Comparison of ENCODE assay signal across 17 cellular contexts in the genomic region with DNA sequence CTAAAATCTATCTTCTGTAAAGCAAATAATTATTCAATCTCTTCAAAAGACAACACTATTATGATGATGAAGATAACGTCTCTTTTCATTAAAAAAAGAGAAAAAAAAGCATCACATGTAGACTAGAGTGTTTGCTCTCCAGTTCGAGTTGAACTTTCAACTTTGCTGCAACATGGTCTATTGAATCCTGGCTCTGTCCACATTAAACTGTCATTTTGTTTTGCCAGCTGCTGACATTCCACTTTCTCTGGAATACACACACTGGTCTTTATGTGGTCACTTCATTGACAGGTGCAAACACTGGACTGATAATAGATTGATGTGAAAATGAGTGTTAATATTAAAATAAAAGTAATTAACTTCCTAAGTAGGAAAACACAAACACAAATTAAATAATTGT.
DNase-seq lines count a peak whose midpoint lies in the region; ATAC-seq and TF ChIP-seq lines count a peak whose summit lies in the region.
"Had no signal": no experiment of that assay in that cellular context is flagged by ENCODE, and none has a peak within 500 bp of the region (broad histone marks: within the 10 kb centered on the region; RNA-seq: fewer than 3 reads in every experiment).

No MANE protein-coding gene starts in this region.

- peak; percentile 73 to 96 (median 92) for ATAC-seq in right lobe of liver
- no peak for ATAC-seq in WTC11
- ATAC-seq: GM23338 had no signal

- POLR2A ChIA-PET in WTC11 (lab: Charles Lee): no interaction called here

- H3K9me3 Mint-ChIP-seq in activated naive CD4-positive, alpha-beta T cell treated with anti-CD3 and anti-CD28 coated beads, Interleukin-2, amount 10 ng/mL, durations not matched to agents 7 days and 5 days: no peaks in the 10 kb centered on the region
- peaks cover 15% of the 10 kb centered on the region for H3K9me3 Mint-ChIP-seq in WTC11
- H3K9me3 Mint-ChIP-seq: CD4-positive, alpha-beta T cell had no signal

- H3K27ac Mint-ChIP-seq in activated naive CD4-positive, alpha-beta T cell treated with anti-CD3 and anti-CD28 coated beads, Interleukin-2, amount 10 ng/mL, durations not matched to agents 7 days and 5 days: no peak overlapping the region
- H3K27ac Mint-ChIP-seq in WTC11: no peak overlapping the region
- H3K27ac Mint-ChIP-seq: CD4-positive, alpha-beta T cell; GM23338; IgD-negative memory B cell had no signal

- H3K4me3 ChIP-seq in right lobe of liver: no peak overlapping the region
- H3K4me3 ChIP-seq: GM23338, SK-N-MC had no signal

- H3K9me3 ChIP-seq in right lobe of liver: no peaks in the 10 kb centered on the region

- no peaks in the 10 kb centered on the region for H3K27me3 ChIP-seq in right lobe of liver

- no peaks in the 10 kb centered on the region for H3K36me3 Mint-ChIP-seq in activated naive CD4-positive, alpha-beta T cell treated with anti-CD3 and anti-CD28 coated beads, Interleukin-2, amount 10 ng/mL, durations not matched to agents 7 days and 5 days
- 0 out of 2 replicates have a peak, but pooled peaks cover 2% of the 10 kb centered on the region for H3K36me3 Mint-ChIP-seq in WTC11

- no peaks in the 10 kb centered on the region for H3K36me3 ChIP-seq in right lobe of liver

- DNase-seq in NCI-H748 (lab: John Stamatoyannopoulos, UW; ENCODE audit: unreplicated experiment): peak; percentile 84
- DNase-seq in NCI-H748 treated with DMSO at 0.1 percent for 48 hours (lab: John Stamatoyannopoulos, UW): no peak
- peak; percentile 72 to 88 for DNase-seq in SHP77 (lab: John Stamatoyannopoulos, UW)
- no peak for DNase-seq in right lobe of liver
- no peak for DNase-seq in activated naive CD4-positive, alpha-beta T cell treated with anti-CD3 and anti-CD28 coated beads, Interleukin-2, amount 10 ng/mL, durations not matched to agents 7 days and 5 days
- DNase-seq in stimulated activated CD4-positive, alpha-beta T cell treated with anti-CD3 and anti-CD28 coated beads, Interleukin-1b, Interleukin-23, amount 100 ng/mL, for 48 hours: no peak
- no peak for DNase-seq in WTC11 (ENCODE audit: low spot score)
- DNase-seq: Calu3; CD4-positive, alpha-beta T cell; HCEC 1CT; Kasumi-1; MM.1S; NCI-H2081; NCI-H510A had no signal

- no peak for TF ChIP-seq POLR2A in right lobe of liver (IDR thresholded peaks at IDR 0.05)

- H3K4me3 Mint-ChIP-seq in activated naive CD4-positive, alpha-beta T cell treated with anti-CD3 and anti-CD28 coated beads, Interleukin-2, amount 10 ng/mL, durations not matched to agents 7 days and 5 days: no peak overlapping the region
- H3K4me3 Mint-ChIP-seq in WTC11: no peak overlapping the region
- H3K4me3 Mint-ChIP-seq: CD4-positive, alpha-beta T cell; GM23338; IgD-negative memory B cell had no signal

- TF ChIP-seq CTCF in right lobe of liver (IDR thresholded peaks at IDR 0.05) (no peak), WTC11 (IDR thresholded peaks at IDR 0.05) (no peak)

- no peaks in the 10 kb centered on the region for H3K4me1 Mint-ChIP-seq in activated naive CD4-positive, alpha-beta T cell treated with anti-CD3 and anti-CD28 coated beads, Interleukin-2, amount 10 ng/mL, durations not matched to agents 7 days and 5 days
- no peaks in the 10 kb centered on the region for H3K4me1 Mint-ChIP-seq in WTC11
- H3K4me1 Mint-ChIP-seq: GM23338, IgD-negative memory B cell had no signal

- intact Hi-C loops in right lobe of liver (cut with DNase I): no loop called here

- CTCF ChIA-PET in activated naive CD4-positive, alpha-beta T cell treated with anti-CD3 and anti-CD28 coated beads, Interleukin-2, amount 10 ng/mL, durations not matched to agents 7 days and 5 days (lab: Charles Lee): no interaction called here
- CTCF ChIA-PET in WTC11 (lab: Charles Lee): no interaction called here

- H3K27me3 Mint-ChIP-seq in activated naive CD4-positive, alpha-beta T cell treated with anti-CD3 and anti-CD28 coated beads, Interleukin-2, amount 10 ng/mL, durations not matched to agents 7 days and 5 days: peaks cover 15% of the 10 kb centered on the region
- H3K27me3 Mint-ChIP-seq in WTC11 (ENCODE audit: low read depth): no peaks in the 10 kb centered on the region; the same call in 1 of the 2 replicates

- H3K4me1 ChIP-seq in right lobe of liver: no peaks in the 10 kb centered on the region

- H3K27ac ChIP-seq in right lobe of liver: no peak overlapping the region
- H3K27ac ChIP-seq: SK-N-MC had no signal

- WGBS in right lobe of liver (ENCODE audit: insufficient coverage, low coverage, low lambda C conversion rate, missing lambda C conversion rate): 21% methylated on average over 2 of the region's 2 CpGs

TF ChIP-seq in WTC11, 78 proteins besides CTCF, POLR2A, EP300 and RAD21 (continues in another document):
- TF ChIP-seq ZNF423 (CRISPR knock-in tag; IDR thresholded peaks at IDR 0.05): no peak
- TF ChIP-seq, protein P1, sequence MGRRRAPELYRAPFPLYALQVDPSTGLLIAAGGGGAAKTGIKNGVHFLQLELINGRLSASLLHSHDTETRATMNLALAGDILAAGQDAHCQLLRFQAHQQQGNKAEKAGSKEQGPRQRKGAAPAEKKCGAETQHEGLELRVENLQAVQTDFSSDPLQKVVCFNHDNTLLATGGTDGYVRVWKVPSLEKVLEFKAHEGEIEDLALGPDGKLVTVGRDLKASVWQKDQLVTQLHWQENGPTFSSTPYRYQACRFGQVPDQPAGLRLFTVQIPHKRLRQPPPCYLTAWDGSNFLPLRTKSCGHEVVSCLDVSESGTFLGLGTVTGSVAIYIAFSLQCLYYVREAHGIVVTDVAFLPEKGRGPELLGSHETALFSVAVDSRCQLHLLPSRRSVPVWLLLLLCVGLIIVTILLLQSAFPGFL (CRISPR knock-in tag; IDR thresholded peaks at IDR 0.05; ENCODE audit: borderline replicate concordance): no peak
- TF ChIP-seq CREM (CRISPR knock-in tag; IDR thresholded peaks at IDR 0.05): no peak
- TF ChIP-seq, protein P2, sequence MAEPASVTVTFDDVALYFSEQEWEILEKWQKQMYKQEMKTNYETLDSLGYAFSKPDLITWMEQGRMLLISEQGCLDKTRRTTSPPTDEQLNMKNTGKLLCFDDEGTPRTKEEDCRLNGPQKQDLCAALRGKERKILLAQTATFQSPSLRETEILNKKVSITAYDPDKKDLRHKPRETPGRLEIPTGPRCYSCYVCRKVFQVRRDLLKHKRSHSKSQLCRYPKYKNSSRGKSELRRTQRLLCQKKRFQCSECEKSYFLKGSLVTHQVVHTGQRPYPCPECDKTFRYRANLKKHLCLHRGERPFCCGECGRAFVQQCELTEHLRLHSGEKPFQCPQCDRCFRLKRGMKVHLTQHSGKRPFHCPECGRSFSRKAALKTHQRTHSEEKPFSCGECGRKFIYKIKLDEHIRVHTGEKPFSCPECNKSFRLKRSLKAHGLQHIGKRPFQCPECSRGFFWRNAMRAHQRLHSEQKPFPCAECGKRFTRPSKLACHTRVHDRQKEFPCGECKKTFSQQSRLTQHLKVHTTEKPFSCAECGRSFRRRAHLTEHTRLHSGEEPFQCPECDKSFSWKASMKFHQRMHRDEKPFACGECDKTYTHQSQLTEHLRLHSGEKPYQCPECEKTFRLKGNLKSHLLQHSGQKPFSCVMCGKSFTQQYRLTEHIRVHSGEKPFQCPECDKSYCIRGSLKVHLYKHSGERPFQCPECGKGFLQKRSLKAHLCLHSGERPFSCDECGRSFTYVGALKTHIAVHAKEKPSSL (CRISPR knock-in tag; conservative IDR thresholded peaks at IDR 0.05): no peak
- TF ChIP-seq, protein P3, sequence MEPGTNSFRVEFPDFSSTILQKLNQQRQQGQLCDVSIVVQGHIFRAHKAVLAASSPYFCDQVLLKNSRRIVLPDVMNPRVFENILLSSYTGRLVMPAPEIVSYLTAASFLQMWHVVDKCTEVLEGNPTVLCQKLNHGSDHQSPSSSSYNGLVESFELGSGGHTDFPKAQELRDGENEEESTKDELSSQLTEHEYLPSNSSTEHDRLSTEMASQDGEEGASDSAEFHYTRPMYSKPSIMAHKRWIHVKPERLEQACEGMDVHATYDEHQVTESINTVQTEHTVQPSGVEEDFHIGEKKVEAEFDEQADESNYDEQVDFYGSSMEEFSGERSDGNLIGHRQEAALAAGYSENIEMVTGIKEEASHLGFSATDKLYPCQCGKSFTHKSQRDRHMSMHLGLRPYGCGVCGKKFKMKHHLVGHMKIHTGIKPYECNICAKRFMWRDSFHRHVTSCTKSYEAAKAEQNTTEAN (CRISPR knock-in tag; IDR thresholded peaks at IDR 0.05): no peak
- TF ChIP-seq, protein P4, sequence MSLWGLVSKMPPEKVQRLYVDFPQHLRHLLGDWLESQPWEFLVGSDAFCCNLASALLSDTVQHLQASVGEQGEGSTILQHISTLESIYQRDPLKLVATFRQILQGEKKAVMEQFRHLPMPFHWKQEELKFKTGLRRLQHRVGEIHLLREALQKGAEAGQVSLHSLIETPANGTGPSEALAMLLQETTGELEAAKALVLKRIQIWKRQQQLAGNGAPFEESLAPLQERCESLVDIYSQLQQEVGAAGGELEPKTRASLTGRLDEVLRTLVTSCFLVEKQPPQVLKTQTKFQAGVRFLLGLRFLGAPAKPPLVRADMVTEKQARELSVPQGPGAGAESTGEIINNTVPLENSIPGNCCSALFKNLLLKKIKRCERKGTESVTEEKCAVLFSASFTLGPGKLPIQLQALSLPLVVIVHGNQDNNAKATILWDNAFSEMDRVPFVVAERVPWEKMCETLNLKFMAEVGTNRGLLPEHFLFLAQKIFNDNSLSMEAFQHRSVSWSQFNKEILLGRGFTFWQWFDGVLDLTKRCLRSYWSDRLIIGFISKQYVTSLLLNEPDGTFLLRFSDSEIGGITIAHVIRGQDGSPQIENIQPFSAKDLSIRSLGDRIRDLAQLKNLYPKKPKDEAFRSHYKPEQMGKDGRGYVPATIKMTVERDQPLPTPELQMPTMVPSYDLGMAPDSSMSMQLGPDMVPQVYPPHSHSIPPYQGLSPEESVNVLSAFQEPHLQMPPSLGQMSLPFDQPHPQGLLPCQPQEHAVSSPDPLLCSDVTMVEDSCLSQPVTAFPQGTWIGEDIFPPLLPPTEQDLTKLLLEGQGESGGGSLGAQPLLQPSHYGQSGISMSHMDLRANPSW (CRISPR knock-in tag; conservative IDR thresholded peaks at IDR 0.05; ENCODE audit: low read depth): no peak
- TF ChIP-seq, protein P5, sequence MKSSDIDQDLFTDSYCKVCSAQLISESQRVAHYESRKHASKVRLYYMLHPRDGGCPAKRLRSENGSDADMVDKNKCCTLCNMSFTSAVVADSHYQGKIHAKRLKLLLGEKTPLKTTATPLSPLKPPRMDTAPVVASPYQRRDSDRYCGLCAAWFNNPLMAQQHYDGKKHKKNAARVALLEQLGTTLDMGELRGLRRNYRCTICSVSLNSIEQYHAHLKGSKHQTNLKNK (CRISPR knock-in tag; IDR thresholded peaks at IDR 0.05): no peak
- TF ChIP-seq FOXJ3 (CRISPR knock-in tag; IDR thresholded peaks at IDR 0.05; ENCODE audit: borderline replicate concordance): no peak
- TF ChIP-seq CBFB (CRISPR knock-in tag; IDR thresholded peaks at IDR 0.05; ENCODE audit: low read depth): no peak
- TF ChIP-seq KAT7 (CRISPR knock-in tag; IDR thresholded peaks at IDR 0.05; ENCODE audit: borderline replicate concordance): no peak
- TF ChIP-seq TCF7 (CRISPR knock-in tag; IDR thresholded peaks at IDR 0.05; ENCODE audit: low read depth): no peak

Comparison
In these comparisons a context has a peak if more than half of its experiments do, and no peak if none do; other contexts are left out.
1. DNase-seq: peak in NCI-H748 (single experiment) and SHP77 (2 of 2); none in NCI-H748 treated with DMSO at 0.1 percent for 48 hours (single experiment), right lobe of liver (0 of 3), activated naive CD4-positive, alpha-beta T cell treated with anti-CD3 and anti-CD28 coated beads, Interleukin-2, amount 10 ng/mL, durations not matched to agents 7 days and 5 days (single experiment), stimulated activated CD4-positive, alpha-beta T cell treated with anti-CD3 and anti-CD28 coated beads, Interleukin-1b, Interleukin-23, amount 100 ng/mL, for 48 hours (single experiment) and WTC11 (single experiment).